Comparison of ENCODE assay signal across 13 cellular contexts in the genomic region with DNA sequence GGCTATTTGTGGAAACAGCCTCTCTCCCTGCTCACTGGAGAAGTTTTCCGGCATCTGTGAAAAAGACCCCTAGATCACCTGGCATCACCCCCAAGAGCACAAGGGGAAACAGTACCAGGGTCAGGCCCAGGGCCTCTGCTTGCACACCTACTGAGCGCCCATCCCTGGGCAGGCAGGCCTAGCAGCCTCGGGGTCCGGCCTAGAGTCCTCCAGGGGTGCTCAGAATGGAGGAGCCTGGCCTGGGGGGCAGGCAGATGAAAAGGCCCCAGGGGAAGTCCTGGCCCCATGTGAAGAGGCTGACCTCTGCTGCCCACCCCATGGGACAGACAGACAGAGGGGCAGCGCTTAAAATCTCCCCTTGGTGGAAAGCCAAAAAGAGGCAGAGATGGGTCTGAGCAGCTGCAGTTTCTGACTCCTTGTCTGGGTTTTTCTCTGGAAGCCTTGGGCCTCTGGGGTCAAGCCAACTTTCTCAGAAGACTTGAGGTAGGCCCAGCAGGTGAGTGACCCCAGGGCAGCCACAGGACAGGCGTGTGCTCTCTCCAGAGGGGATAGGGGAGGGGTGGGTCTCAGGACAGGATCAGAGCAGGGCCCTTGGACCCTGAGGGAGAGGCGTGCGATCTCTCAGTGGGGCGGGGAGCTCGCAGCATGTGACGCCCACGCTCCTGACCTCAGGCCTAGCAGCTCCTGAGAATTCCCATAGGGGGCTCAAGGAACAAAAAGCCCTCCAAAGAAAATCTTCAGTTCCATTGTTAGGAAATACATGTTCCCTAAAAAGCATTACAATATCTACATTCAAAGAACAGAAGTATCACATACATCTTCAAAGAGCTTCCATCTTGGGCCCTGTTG. TPM values are rescaled to one million over a fixed set of nuclear protein-coding genes. Genes with fewer than 3 reads are reported as not detected.
DNase-seq lines count a peak whose midpoint lies in the region; ATAC-seq, FAIRE-seq and TF ChIP-seq lines count a peak whose summit lies in the region.
"Had no signal": no experiment of that assay in that cellular context is flagged by ENCODE, and none has a peak within 500 bp of the region (broad histone marks: within the 10 kb centered on the region; RNA-seq: fewer than 3 reads in every experiment).

No MANE protein-coding gene starts in this region.

- dilution Hi-C loops in endothelial cell of umbilical vein (cut with MboI; ENCODE audit: extremely low pct_ligation_motif_present, low sequenced_read_pairs) = no loop called here

- FAIRE-seq in endothelial cell of umbilical vein (lab: Jason Lieb, UNC) = no peak

- peaks cover 11% of the 10 kb centered on the region for H3K9me3 Mint-ChIP-seq in glutamatergic neuron (ENCODE audit: unreplicated experiment)

- DNase-seq in SJCRH30 (peak; percentile 73 to 78), endothelial cell of umbilical vein (ENCODE audit: low read depth, low spot score) (no peak), thyroid gland (no peak), glutamatergic neuron (no peak), HuH-7 (ENCODE audit: low spot score) (no peak), NCI-H69 (lab: John Stamatoyannopoulos, UW) (no peak)
- DNase-seq: activated effector memory CD4-positive, alpha-beta T cell treated with anti-CD3 and anti-CD28 coated beads, Interleukin-2, amount 50 U/mL, for 16 hours; Caco-2; NCI-H187 treated with DMSO at 0.1 percent for 48 hours had no signal

- no TSS peak for BruUV-seq in endothelial cell of umbilical vein (replicated peaks; lab: Mats Ljungman, UMichigan)

- peak overlapping the region; percentile 77 for H2AFZ ChIP-seq in endothelial cell of umbilical vein (ENCODE audit: low read depth, low read length)
- H2AFZ ChIP-seq: PC-9 had no signal

- no peaks in the 10 kb centered on the region for H3K9me3 ChIP-seq in SJCRH30 (replicated peaks)
- no peaks in the 10 kb centered on the region for H3K9me3 ChIP-seq in endothelial cell of umbilical vein (replicated peaks; ENCODE audit: control insufficient read depth, insufficient read depth, low read length)
- H3K9me3 ChIP-seq in muscle layer of duodenum (ENCODE audit: control insufficient read depth in 1 of 2, low read length in 2 of 2) = no peaks in the 10 kb centered on the region
- H3K9me3 ChIP-seq in thyroid gland = no peaks in the 10 kb centered on the region
- H3K9me3 ChIP-seq: Caco-2, prostate gland had no signal

- no peaks in the 10 kb centered on the region for H3K9me1 ChIP-seq in endothelial cell of umbilical vein (replicated peaks; ENCODE audit: control insufficient read depth, extremely low read depth, insufficient read depth, low read length)

- H3K4me3 Mint-ChIP-seq in glutamatergic neuron (ENCODE audit: unreplicated experiment) = no peak overlapping the region

- peaks cover 2% of the 10 kb centered on the region for H3K27me3 Mint-ChIP-seq in glutamatergic neuron (ENCODE audit: unreplicated experiment)

- H3K9ac ChIP-seq in endothelial cell of umbilical vein (replicated peaks; ENCODE audit: extremely low read depth, insufficient read depth, low read length) = peak overlapping the region; percentile 71

- TF ChIP-seq POLR2A in endothelial cell of umbilical vein (IDR thresholded peaks at IDR 0.05; ENCODE audit: low read depth, low read length) (no peak), thyroid gland (IDR thresholded peaks at IDR 0.05) (no peak)

- H3K4me1 ChIP-seq in SJCRH30 = peaks cover 76% of the 10 kb centered on the region
- H3K4me1 ChIP-seq in endothelial cell of umbilical vein (ENCODE audit: control insufficient read depth, extremely low read depth, insufficient read depth, low read length) = peaks cover 58% of the 10 kb centered on the region
- peaks cover 9 to 22% of the 10 kb centered on the region in 2 donors for H3K4me1 ChIP-seq in muscle layer of duodenum (ENCODE audit: control insufficient read depth in 1 of 2, insufficient read depth in 2 of 2, low read length in 2 of 2)
- peaks cover 23 to 65% of the 10 kb centered on the region in 2 donors for H3K4me1 ChIP-seq in thyroid gland
- H3K4me1 ChIP-seq: prostate gland had no signal

- H3K79me2 ChIP-seq in endothelial cell of umbilical vein (ENCODE audit: control insufficient read depth, insufficient read depth, low read length) = no peaks in the 10 kb centered on the region

- peaks cover 31% of the 10 kb centered on the region for H3K4me1 Mint-ChIP-seq in glutamatergic neuron (ENCODE audit: low read depth, unreplicated experiment)

- CTCF ChIA-PET in endothelial cell of umbilical vein (lab: Charles Lee) = interaction anchor here (0.9 to 1.7 kb wide), 5 partner anchors 14 to 89 kb away, joined by 3 to 6 read pairs (median 3); no protein-coding TSS in a partner anchor

- H3K27me3 ChIP-seq in SJCRH30 (no peaks in the 10 kb centered on the region), endothelial cell of umbilical vein (ENCODE audit: control insufficient read depth in 2 of 2, insufficient read depth in 2 of 2, low read length in 2 of 2) (no peaks in the 10 kb centered on the region), muscle layer of duodenum (ENCODE audit: low read depth, low read length) (no peaks in the 10 kb centered on the region), thyroid gland (no peaks in the 10 kb centered on the region)

- peaks cover 3% of the 10 kb centered on the region for H3K36me3 ChIP-seq in SJCRH30
- no peaks in the 10 kb centered on the region for H3K36me3 ChIP-seq in endothelial cell of umbilical vein (ENCODE audit: control insufficient read depth in 2 of 2, extremely low read depth in 1 of 2, insufficient read depth in 2 of 2, low read length in 2 of 2)
- H3K36me3 ChIP-seq in muscle layer of duodenum (ENCODE audit: control insufficient read depth in 1 of 2, insufficient read depth in 2 of 2, low read length in 2 of 2) = no peaks in the 10 kb centered on the region
- no peaks in the 10 kb centered on the region for H3K36me3 ChIP-seq in thyroid gland
- H3K36me3 ChIP-seq: prostate gland had no signal

- H4K20me1 ChIP-seq in endothelial cell of umbilical vein (replicated peaks; ENCODE audit: control insufficient read depth, extremely low read depth, insufficient read depth, low read length) = no peaks in the 10 kb centered on the region

- 87 to 92% methylated on average over 9 to 12 of the region's 12 CpGs for WGBS in thyroid gland, 2 donors

- H3K4me3 ChIP-seq in SJCRH30 (no peak overlapping the region), endothelial cell of umbilical vein (replicated peaks in 1 of 3; ENCODE audit: insufficient read depth in 1 of 3, low read depth in 1 of 3, low read length in 3 of 3) (no peak overlapping the region), muscle layer of duodenum (ENCODE audit: low read depth in 1 of 2, low read length in 2 of 2) (no peak overlapping the region), thyroid gland (replicated peaks in 1 of 3) (no peak overlapping the region)
- H3K4me3 ChIP-seq: PC-9, prostate gland had no signal

- peak overlapping the region; percentile 95 for H3K27ac ChIP-seq in SJCRH30
- peak overlapping the region; percentile 96 for H3K27ac ChIP-seq in endothelial cell of umbilical vein (ENCODE audit: insufficient read depth, low read depth, low read length)
- peak overlapping the region; percentile 11 for H3K27ac ChIP-seq in muscle layer of duodenum (ENCODE audit: low read length)
- H3K27ac ChIP-seq in thyroid gland = peak overlapping the region; percentile 82 to 90 (median 89)
- H3K27ac ChIP-seq: PC-9 had no signal

- peak overlapping the region; percentile 41 for H3K4me2 ChIP-seq in endothelial cell of umbilical vein (ENCODE audit: insufficient read depth, low read length)
- H3K4me2 ChIP-seq: PC-9 had no signal

- no peak for TF ChIP-seq CTCF in endothelial cell of umbilical vein (IDR thresholded peaks at IDR 0.05; ENCODE audit: extremely low read depth in 1 of 2, insufficient read depth in 1 of 2, low read depth in 1 of 2, low read length in 2 of 2)
- no peak for TF ChIP-seq CTCF in thyroid gland (IDR thresholded peaks at IDR 0.05)
- no peak for TF ChIP-seq CTCF in glutamatergic neuron (IDR thresholded peaks at IDR 0.05; ENCODE audit: partially characterized antibody, unreplicated experiment)

- POLR2A ChIA-PET in endothelial cell of umbilical vein (lab: Charles Lee) = no interaction called here

- intact Hi-C loops in endothelial cell of umbilical vein (cut with micrococcal nuclease) (loop anchor here (1.0 to 2.0 kb wide), 2 partner anchors 30 to 34 kb away; no protein-coding TSS in a partner anchor), thyroid gland (cut with DNase I) (no loop called here)

- no peaks in the 10 kb centered on the region for H3K36me3 Mint-ChIP-seq in glutamatergic neuron (ENCODE audit: unreplicated experiment)

- ATAC-seq in GM21381 (IDR thresholded peaks at IDR 0.05; ENCODE audit: unreplicated experiment) = no peak

- H3K27ac Mint-ChIP-seq in glutamatergic neuron (ENCODE audit: unreplicated experiment) = no peak overlapping the region

TF ChIP-seq in endothelial cell of umbilical vein, 7 proteins besides CTCF, POLR2A, EP300 and RAD21:
- TF ChIP-seq EZH2 (IDR thresholded peaks at IDR 0.05; ENCODE audit: borderline replicate concordance, low read depth, low read length, severe bottlenecking) = no peak
- no peak for TF ChIP-seq POLR2AphosphoS5 (IDR thresholded peaks at IDR 0.05; ENCODE audit: insufficient read depth, low read depth, low read length)
- no peak for TF ChIP-seq JUN (IDR thresholded peaks at IDR 0.05; ENCODE audit: borderline replicate concordance, insufficient read depth, insufficient read length, low read depth)
- TF ChIP-seq, protein P1, sequence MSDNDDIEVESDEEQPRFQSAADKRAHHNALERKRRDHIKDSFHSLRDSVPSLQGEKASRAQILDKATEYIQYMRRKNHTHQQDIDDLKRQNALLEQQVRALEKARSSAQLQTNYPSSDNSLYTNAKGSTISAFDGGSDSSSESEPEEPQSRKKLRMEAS (IDR thresholded peaks at IDR 0.05; ENCODE audit: insufficient read depth, insufficient read length) = no peak
- TF ChIP-seq MYC (IDR thresholded peaks at IDR 0.05; ENCODE audit: low read depth, low read length) = no peak
- TF ChIP-seq FOS (IDR thresholded peaks at IDR 0.05; ENCODE audit: borderline replicate concordance, insufficient read depth, low read length) = no peak
- TF ChIP-seq GATA2 (IDR thresholded peaks at IDR 0.05; ENCODE audit: insufficient read depth, insufficient read length, low read depth, low read length) = no peak

RNA-seq across cellular contexts. Expression of a gene that starts 34.5 kb away (rescaled TPM):
- total RNA-seq in SJCRH30 (2014; rRNA removed; shearing (Covaris generic)) = 9.1 and 9.6 TPM in 2 replicates
- total RNA-seq in endothelial cell of umbilical vein (29.2 and 30.5 TPM in 2 replicates), thyroid gland (10 to 100 TPM in 3 of 4 donors, 1 to 10 TPM in 1; 6.9 to 10.6 (median 10.4) TPM), glutamatergic neuron (ENCODE audit: unreplicated experiment) (9.5 TPM)
- 37.7 and 38.7 TPM in 2 replicates for polyA plus RNA-seq in endothelial cell of umbilical vein
- 26.7 and 27.3 TPM in 2 replicates for polyA plus RNA-seq in endothelial cell of umbilical vein (2011; cell fraction: cytosol; rRNA removed)
- 14.0 and 15.4 TPM in 2 replicates for polyA plus RNA-seq in endothelial cell of umbilical vein (2011; cell fraction: nucleus; rRNA removed)
- 13.1 and 13.8 TPM in 2 replicates for polyA plus RNA-seq in endothelial cell of umbilical vein (2012)
- polyA minus RNA-seq in endothelial cell of umbilical vein = 39.9 and 48.0 TPM in 2 replicates
- polyA minus RNA-seq in endothelial cell of umbilical vein (2011; cell fraction: cytosol; rRNA and poly(A)+ RNA removed) = 33.2 TPM
- polyA minus RNA-seq in endothelial cell of umbilical vein (2011; cell fraction: nucleus; rRNA and poly(A)+ RNA removed) = 15.0 and 20.0 TPM in 2 replicates

Comparison
In these comparisons a context has a peak if more than half of its experiments do, and no peak if none do; other contexts are left out.
1. DNase-seq: peak in SJCRH30 (2 of 2); none in endothelial cell of umbilical vein (single experiment), thyroid gland (0 of 2), glutamatergic neuron (single experiment), HuH-7 (single experiment) and NCI-H69 (single experiment).
2. H3K27ac ChIP-seq: peak in every context shown above with its lines; median percentile 96 in endothelial cell of umbilical vein; 95 in SJCRH30; 89 in thyroid gland; 11 in muscle layer of duodenum.